17 cellular contexts compared by ENCODE assay signal in genomic region chr11:114273890-114274635, GRCh38. TPM values are rescaled to one million over a fixed set of nuclear protein-coding genes. Genes with fewer than 3 reads are reported as not detected.
DNase-seq lines count a peak whose midpoint lies in the region; ATAC-seq lines count a peak whose summit lies in the region.
"Had no signal": no experiment of that assay in that cellular context is flagged by ENCODE, and none has a peak within 500 bp of the region (broad histone marks: within the 10 kb centered on the region; RNA-seq: fewer than 3 reads in every experiment).

No MANE protein-coding gene starts in this region.

- peak; percentile 8 for DNase-seq in activated CD8-positive, alpha-beta memory T cell treated with anti-CD3 and anti-CD28 coated beads, Interleukin-2, amount 10 ng/mL, durations not matched to agents 7 days and 5 days
- no peak for DNase-seq in activated CD8-positive, alpha-beta memory T cell treated with anti-CD3 and anti-CD28 coated beads, Interleukin-2, amount 50 U/mL, for 48 hours
- DNase-seq in T-helper 17 cell (no peak), ecto neural progenitor cell (ENCODE audit: low spot score) (peak; percentile 13), posterior vena cava (ENCODE audit: low spot score) (peak; percentile 23), NCI-H1436 (lab: John Stamatoyannopoulos, UW) (no peak), kidney glomerular epithelial cell (lab: John Stamatoyannopoulos, UW) (no peak)
- no peak for DNase-seq in stimulated activated CD4-positive, alpha-beta T cell treated with anti-CD3 and anti-CD28 coated beads, Interleukin-4, amount 100 ng/mL, for 1 hour
- DNase-seq: 8988T; CD4-positive, alpha-beta memory T cell; DMS153; DMS79; GDM1; HCEC 1CT had no signal

- H3K9me3 ChIP-seq in T-helper 17 cell (ENCODE audit: control insufficient read depth, low read length, poor library complexity, severe bottlenecking), result no peaks in the 10 kb centered on the region
- H3K9me3 ChIP-seq: BLaER1 had no signal

- H3K4me1 Mint-ChIP-seq in activated CD8-positive, alpha-beta memory T cell treated with anti-CD3 and anti-CD28 coated beads, Interleukin-2, amount 10 ng/mL, durations not matched to agents 7 days and 5 days, result no peaks in the 10 kb centered on the region
- peaks cover 3% of the 10 kb centered on the region for H3K4me1 Mint-ChIP-seq in T-helper 17 cell
- H3K4me1 Mint-ChIP-seq: CD14-positive monocyte; CD4-positive, alpha-beta memory T cell; GM23338 had no signal

- no peaks in the 10 kb centered on the region for H3K9me3 Mint-ChIP-seq in activated CD8-positive, alpha-beta memory T cell treated with anti-CD3 and anti-CD28 coated beads, Interleukin-2, amount 10 ng/mL, durations not matched to agents 7 days and 5 days (ENCODE audit: low read depth)
- H3K9me3 Mint-ChIP-seq: CD14-positive monocyte; CD4-positive, alpha-beta memory T cell; GM23338 had no signal

- H3K27ac Mint-ChIP-seq in activated CD8-positive, alpha-beta memory T cell treated with anti-CD3 and anti-CD28 coated beads, Interleukin-2, amount 10 ng/mL, durations not matched to agents 7 days and 5 days, result no peak overlapping the region
- H3K27ac Mint-ChIP-seq in T-helper 17 cell, result no peak overlapping the region
- H3K27ac Mint-ChIP-seq: CD4-positive, alpha-beta memory T cell; GM23338 had no signal

- H3K4me3 Mint-ChIP-seq in activated CD8-positive, alpha-beta memory T cell treated with anti-CD3 and anti-CD28 coated beads, Interleukin-2, amount 10 ng/mL, durations not matched to agents 7 days and 5 days, result no peak overlapping the region
- peak overlapping the region; percentile 3 for H3K4me3 Mint-ChIP-seq in T-helper 17 cell
- H3K4me3 Mint-ChIP-seq: CD14-positive monocyte; CD4-positive, alpha-beta memory T cell; GM23338 had no signal

- intact Hi-C loops in posterior vena cava (cut with DNase I), result no loop called here

- ATAC-seq in activated CD8-positive, alpha-beta memory T cell treated with anti-CD3 and anti-CD28 coated beads, Interleukin-2, amount 10 ng/mL, durations not matched to agents 7 days and 5 days, result no peak
- ATAC-seq in T-helper 17 cell, result no peak
- ATAC-seq: GM23338 had no signal

- CTCF ChIA-PET in activated CD8-positive, alpha-beta memory T cell treated with anti-CD3 and anti-CD28 coated beads, Interleukin-2, amount 10 ng/mL, durations not matched to agents 7 days and 5 days (lab: Charles Lee), result interaction anchor here (1.5 kb wide), 1 partner anchor 12 kb away, joined by 4 read pairs; no protein-coding TSS in a partner anchor

- H3K36me3 Mint-ChIP-seq in activated CD8-positive, alpha-beta memory T cell treated with anti-CD3 and anti-CD28 coated beads, Interleukin-2, amount 10 ng/mL, durations not matched to agents 7 days and 5 days, result no peaks in the 10 kb centered on the region
- H3K36me3 Mint-ChIP-seq in T-helper 17 cell (ENCODE audit: low read depth), result peaks cover 15% of the 10 kb centered on the region
- H3K36me3 Mint-ChIP-seq: CD14-positive monocyte; CD4-positive, alpha-beta memory T cell had no signal

- peaks cover 54% of the 10 kb centered on the region for H3K27me3 Mint-ChIP-seq in activated CD8-positive, alpha-beta memory T cell treated with anti-CD3 and anti-CD28 coated beads, Interleukin-2, amount 10 ng/mL, durations not matched to agents 7 days and 5 days
- H3K27me3 Mint-ChIP-seq in T-helper 17 cell, result peaks cover 94% of the 10 kb centered on the region

RNA-seq across cellular contexts. Expression of gene NNMT, which starts 22.1 kb away (rescaled TPM):
- not detected for total RNA-seq in activated CD8-positive, alpha-beta memory T cell treated with anti-CD3 and anti-CD28 coated beads, Interleukin-2, amount 10 ng/mL, durations not matched to agents 7 days and 5 days
- total RNA-seq in T-helper 17 cell (not detected), posterior vena cava (100 to 1,000 TPM; 631 to 647 TPM)
- total RNA-seq: CD4-positive, alpha-beta memory T cell; GM23338 had no signal

Comparison
In these comparisons a context has a peak if more than half of its experiments do, and no peak if none do; other contexts are left out.
1. DNase-seq: peak in activated CD8-positive, alpha-beta memory T cell treated with anti-CD3 and anti-CD28 coated beads, Interleukin-2, amount 10 ng/mL, durations not matched to agents 7 days and 5 days (single experiment), ecto neural progenitor cell (single experiment) and posterior vena cava (single experiment); none in activated CD8-positive, alpha-beta memory T cell treated with anti-CD3 and anti-CD28 coated beads, Interleukin-2, amount 50 U/mL, for 48 hours (single experiment), T-helper 17 cell (0 of 3), NCI-H1436 (single experiment), kidney glomerular epithelial cell (single experiment) and stimulated activated CD4-positive, alpha-beta T cell treated with anti-CD3 and anti-CD28 coated beads, Interleukin-4, amount 100 ng/mL, for 1 hour (single experiment).
2. RNA of gene NNMT, which starts 22.1 kb away (total RNA-seq): 631 to 647 TPM in posterior vena cava; not detected in activated CD8-positive, alpha-beta memory T cell treated with anti-CD3 and anti-CD28 coated beads, Interleukin-2, amount 10 ng/mL, durations not matched to agents 7 days and 5 days and not detected in T-helper 17 cell; every median in the first group is over 100 times any median in the second.